32 cellular contexts compared by ENCODE assay signal in the genomic region with DNA sequence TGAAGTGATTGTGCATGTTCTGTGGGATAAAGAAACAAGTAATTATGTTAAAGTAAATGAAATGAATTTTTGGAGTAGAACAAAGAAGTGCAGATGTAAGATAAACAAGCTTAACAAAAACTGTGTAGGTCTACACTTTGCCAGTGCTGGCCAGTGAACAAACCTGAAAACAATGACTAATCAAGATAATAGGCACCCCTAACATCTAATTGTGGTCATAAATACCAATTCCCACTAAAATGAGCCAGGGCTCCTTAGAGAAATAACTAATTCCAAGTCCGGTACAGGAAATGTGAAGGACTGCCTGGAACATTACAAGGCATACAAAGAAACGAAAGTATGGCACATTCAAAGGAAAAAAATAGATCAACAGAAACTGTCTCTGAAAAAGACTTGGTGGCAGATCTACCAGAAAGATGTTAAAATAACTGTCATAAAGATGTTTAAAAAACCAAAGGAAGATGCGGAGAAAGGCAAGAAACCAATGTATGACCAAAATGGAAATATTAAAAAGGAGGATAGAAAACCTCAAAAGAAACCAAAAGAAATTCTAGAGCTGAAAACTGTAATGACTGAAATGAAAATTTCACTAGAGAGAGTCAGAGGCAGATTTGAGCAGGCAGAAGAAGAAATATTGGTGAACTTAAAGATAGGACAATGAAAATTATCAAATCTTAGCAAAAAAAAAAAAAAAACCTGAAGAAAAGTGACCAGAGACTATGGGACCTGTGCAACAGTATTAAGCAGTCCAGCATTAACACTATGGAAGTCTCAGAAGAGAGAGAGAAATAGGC.
"Had no signal": no experiment of that assay in that cellular context is flagged by ENCODE, and none has a peak within 500 bp of the region (broad histone marks: within the 10 kb centered on the region; RNA-seq: fewer than 3 reads in every experiment).

No MANE protein-coding gene starts in this region.

- H3K4me3 ChIP-seq: adrenal gland, coronary artery, dorsolateral prefrontal cortex, heart left ventricle had no signal

- ATAC-seq: activated CD4-positive, CD25-positive, alpha-beta regulatory T cell treated with anti-CD3 and anti-CD28 coated beads, Interleukin-2, amount 50 U/mL, for 24 hours; activated CD8-positive, alpha-beta T cell treated with anti-CD3 and anti-CD28 coated beads for 36 hours; activated naive CD8-positive, alpha-beta T cell treated with anti-CD3 and anti-CD28 coated beads, Interleukin-2, amount 50 U/mL, for 24 hours; activated T-cell treated with anti-CD3 and anti-CD28 coated beads, Interleukin-2, amount 50 U/mL, for 4 hours; esophagus mucosa; heart left ventricle; T-helper 17 cell had no signal

- FAIRE-seq: astrocyte, bronchial epithelial cell had no signal

- H3K4me3 Mint-ChIP-seq: activated B cell treated with CpG ODN at 0.5 μM for 24 hours; activated CD8-positive, alpha-beta T cell treated with anti-CD3 and anti-CD28 coated beads for 36 hours; activated naive CD4-positive, alpha-beta T cell treated with anti-CD3 and anti-CD28 coated beads for 36 hours; activated naive CD4-positive, alpha-beta T cell treated with anti-CD3 and anti-CD28 coated beads, Interleukin-2, amount 50 U/mL, for 24 hours; activated naive CD8-positive, alpha-beta T cell treated with anti-CD3 and anti-CD28 coated beads for 36 hours; activated naive CD8-positive, alpha-beta T cell treated with anti-CD3 and anti-CD28 coated beads, Interleukin-2, amount 50 U/mL, for 24 hours; activated T-cell treated with anti-CD3 and anti-CD28 coated beads, Interleukin-2, amount 50 U/mL, for 4 hours; activated T-helper 1 cell treated with anti-CD3 and anti-CD28 coated beads, Interleukin-12 subunit alpha, Interleukin-12 subunit beta, Interleukin-2, Interleukin-4 antibody, amounts not matched to agents 30 ng/mL and 10 ng/mL and 1 ng/mL, durations not matched to agents 14 hours and 24 hours and 36 hours; central memory CD8-positive, alpha-beta T cell; dendritic cell treated with granulocyte-macrophage colony-stimulating factor and Interleukin-4, amounts not matched to agents 40 ng/mL and 50 ng/mL, for 4 days; endodermal cell; T-helper 17 cell; T-helper 2 cell treated with Interferon-gamma antibody and Interleukin-4, amounts not matched to agents 5 μg/mL and 100 μg/mL, for 36 hours had no signal

- H3K27ac ChIP-seq: adrenal gland, brain microvascular endothelial cell, coronary artery, dorsolateral prefrontal cortex, heart left ventricle, WERI-Rb-1 had no signal

- H3K27ac Mint-ChIP-seq: activated B cell treated with CpG ODN at 0.5 μM for 24 hours; activated CD8-positive, alpha-beta T cell treated with anti-CD3 and anti-CD28 coated beads for 36 hours; activated naive CD4-positive, alpha-beta T cell treated with anti-CD3 and anti-CD28 coated beads for 36 hours; activated naive CD4-positive, alpha-beta T cell treated with anti-CD3 and anti-CD28 coated beads, Interleukin-2, amount 50 U/mL, for 24 hours; activated naive CD8-positive, alpha-beta T cell treated with anti-CD3 and anti-CD28 coated beads for 36 hours; activated naive CD8-positive, alpha-beta T cell treated with anti-CD3 and anti-CD28 coated beads, Interleukin-2, amount 50 U/mL, for 24 hours; activated T-helper 1 cell treated with anti-CD3 and anti-CD28 coated beads, Interleukin-12 subunit alpha, Interleukin-12 subunit beta, Interleukin-2, Interleukin-4 antibody, amounts not matched to agents 30 ng/mL and 10 ng/mL and 1 ng/mL, durations not matched to agents 14 hours and 24 hours and 36 hours; activated T-helper 2 cell treated with anti-CD3 and anti-CD28 coated beads, Interferon-gamma antibody, Interleukin-2, Interleukin-4, amounts not matched to agents 10 μg/mL and 5 μg/mL and 100 μg/mL, durations not matched to agents 14 hours and 24 hours and 36 hours; dendritic cell treated with granulocyte-macrophage colony-stimulating factor and Interleukin-4, amounts not matched to agents 40 ng/mL and 50 ng/mL, for 4 days; endodermal cell; T-helper 17 cell; T-helper 2 cell treated with Interferon-gamma antibody and Interleukin-4, amounts not matched to agents 5 μg/mL and 100 μg/mL, for 36 hours had no signal

- H3K4me1 ChIP-seq: adrenal gland, heart left ventricle had no signal

- H3K27me3 ChIP-seq: brain microvascular endothelial cell had no signal

- H3K4me1 Mint-ChIP-seq: activated B cell treated with CpG ODN at 0.5 μM for 24 hours; activated naive CD4-positive, alpha-beta T cell treated with anti-CD3 and anti-CD28 coated beads, Interleukin-2, amount 50 U/mL, for 24 hours; activated naive CD8-positive, alpha-beta T cell treated with anti-CD3 and anti-CD28 coated beads for 36 hours; activated naive CD8-positive, alpha-beta T cell treated with anti-CD3 and anti-CD28 coated beads, Interleukin-2, amount 50 U/mL, for 24 hours; central memory CD8-positive, alpha-beta T cell; endodermal cell; T-helper 17 cell had no signal

- H3K36me3 Mint-ChIP-seq: activated naive CD8-positive, alpha-beta T cell treated with anti-CD3 and anti-CD28 coated beads for 36 hours had no signal

- DNase-seq: activated B cell treated with CpG ODN at 0.5 μM for 24 hours; activated CD4-positive, alpha-beta T cell treated with anti-CD3 and anti-CD28 coated beads for 48 hours; activated CD4-positive, alpha-beta T cell treated with anti-CD3 and anti-CD28 coated beads, Interleukin-2, amount 50 U/mL, for 1 hour; activated CD4-positive, alpha-beta T cell treated with anti-CD3 and anti-CD28 coated beads, Interleukin-2, amount 50 U/mL, for 48 hours; activated CD8-positive, alpha-beta memory T cell treated with anti-CD3 and anti-CD28 coated beads for 24 hours; activated CD8-positive, alpha-beta T cell treated with anti-CD3 and anti-CD28 coated beads for 36 hours; activated effector memory CD4-positive, alpha-beta T cell treated with anti-CD3 and anti-CD28 coated beads, Interleukin-2, amount 50 U/mL, for 16 hours; activated naive CD4-positive, alpha-beta T cell treated with anti-CD3 and anti-CD28 coated beads for 36 hours; activated naive CD8-positive, alpha-beta T cell treated with anti-CD3 and anti-CD28 coated beads for 36 hours; activated naive CD8-positive, alpha-beta T cell treated with anti-CD3 and anti-CD28 coated beads, Interleukin-2, amount 50 U/mL, for 24 hours; activated T-cell treated with anti-CD3 and anti-CD28 coated beads, Interleukin-2, amount 50 U/mL, for 4 hours; adrenal gland; brain microvascular endothelial cell; dorsolateral prefrontal cortex; effector memory CD4-positive, alpha-beta T cell; endodermal cell; foreskin fibroblast; heart left ventricle; T-helper 17 cell; T1000; WERI-Rb-1 had no signal

- H3K36me3 ChIP-seq: adrenal gland, brain microvascular endothelial cell, heart left ventricle, WERI-Rb-1 had no signal
